ENCODE assay signal across 6 cellular contexts in genomic region chr13:38093425-38093824, GRCh38.
"Had no signal": no experiment of that assay in that cellular context is flagged by ENCODE, and none has a peak within 500 bp of the region (broad histone marks: within the 10 kb centered on the region; RNA-seq: fewer than 3 reads in every experiment).

No MANE protein-coding gene starts in this region.

- H3K4me3 ChIP-seq: GM23248, HAP-1, K562 had no signal

- H3K36me3 ChIP-seq: HAP-1 had no signal

- H3K27ac ChIP-seq: GM23248 had no signal

- DNase-seq: GM23248, GOT3, H7, IMR-90 had no signal

- H3K4me1 ChIP-seq: HAP-1 had no signal

- H3K9me3 ChIP-seq: HAP-1 had no signal
